Comparison of ENCODE assay signal across 1 cellular context in genomic region chr3:187185759-187186158, GRCh38.
A peak's percentile ranks its signal among the peaks of the same experiment; 100 is the strongest.
TF ChIP-seq lines count a peak whose summit lies in the region.

No MANE protein-coding gene starts in this region.

TF ChIP-seq in WTC11, 78 proteins besides CTCF, POLR2A, EP300 and RAD21 (continued from another document):
- TF ChIP-seq ATF6 (CRISPR knock-in tag; IDR thresholded peaks at IDR 0.05) (no peak), PRDM15 (CRISPR knock-in tag; IDR thresholded peaks at IDR 0.05) (peak; percentile 49; the same call in 1 of the 2 replicates), NFE2L1 (CRISPR knock-in tag; IDR thresholded peaks at IDR 0.05) (peak; percentile 61; the same call in 1 of the 2 replicates), TP53 (CRISPR knock-in tag; IDR thresholded peaks at IDR 0.05) (no peak), AFF4 (CRISPR knock-in tag; IDR thresholded peaks at IDR 0.05; ENCODE audit: borderline replicate concordance) (peak; percentile 81; the same call in 1 of the 2 replicates), ARID4B (CRISPR knock-in tag; IDR thresholded peaks at IDR 0.05; ENCODE audit: borderline replicate concordance) (no peak), TEAD1 (CRISPR knock-in tag; IDR thresholded peaks at IDR 0.05) (peak; percentile 81; the same call in 1 of the 2 replicates), ZMAT4 (CRISPR knock-in tag; IDR thresholded peaks at IDR 0.05) (0 out of 2 replicates have a peak, but pooled peaks have one; percentile 54), ZNF219 (CRISPR knock-in tag; IDR thresholded peaks at IDR 0.05; ENCODE audit: borderline replicate concordance) (no peak)
